In genomic region chr6:157760137-157760536, GRCh38 we compare ENCODE assay signal across 10 cellular contexts.
DNase-seq lines count a peak whose midpoint lies in the region; ATAC-seq, FAIRE-seq and TF ChIP-seq lines count a peak whose summit lies in the region.
"Had no signal": no experiment of that assay in that cellular context is flagged by ENCODE, and none has a peak within 500 bp of the region (broad histone marks: within the 10 kb centered on the region; RNA-seq: fewer than 3 reads in every experiment).

No MANE protein-coding gene starts in this region.

- 91 to 95% methylated on average over 5 to 6 of the region's 6 CpGs for WGBS in endodermal cell (ENCODE audit: insufficient coverage in 1 of 2, insufficient read length in 1 of 2), 2 experiments

- H3K4me1 ChIP-seq in endodermal cell (ENCODE audit: control insufficient read depth, insufficient read depth, low read length) (peaks cover 7% of the 10 kb centered on the region), lower lobe of right lung (peaks cover 46% of the 10 kb centered on the region)

- H3K4me3 ChIP-seq in endodermal cell (ENCODE audit: low read length), result no peak overlapping the region
- H3K4me3 ChIP-seq in lower lobe of right lung, result no peak overlapping the region

- no peaks in the 10 kb centered on the region for H3K9me3 Mint-ChIP-seq in activated CD4-positive, alpha-beta T cell treated with anti-CD3 and anti-CD28 coated beads, Interleukin-2, amount 10 ng/mL, durations not matched to agents 24 days and 14 days
- H3K9me3 Mint-ChIP-seq in activated B cell treated with CpG ODN at 0.5 μM for 24 hours, result no peaks in the 10 kb centered on the region
- peaks cover 1% of the 10 kb centered on the region for H3K9me3 Mint-ChIP-seq in endodermal cell
- H3K9me3 Mint-ChIP-seq in stimulated activated naive CD8-positive, alpha-beta T cell treated with anti-CD3 and anti-CD28 coated beads, Interleukin-15, amount 100 ng/mL, for 72 hours, result no peaks in the 10 kb centered on the region

- peak overlapping the region; percentile 71 for H3K4me3 Mint-ChIP-seq in activated CD4-positive, alpha-beta T cell treated with anti-CD3 and anti-CD28 coated beads, Interleukin-2, amount 10 ng/mL, durations not matched to agents 24 days and 14 days
- H3K4me3 Mint-ChIP-seq in activated B cell treated with CpG ODN at 0.5 μM for 24 hours (peak overlapping the region; percentile 74), endodermal cell (no peak overlapping the region)
- peak overlapping the region; percentile 83 to 86 for H3K4me3 Mint-ChIP-seq in stimulated activated naive CD8-positive, alpha-beta T cell treated with anti-CD3 and anti-CD28 coated beads, Interleukin-15, amount 100 ng/mL, for 72 hours

- no peak for TF ChIP-seq POLR2A in GM12892 (IDR thresholded peaks at IDR 0.05; ENCODE audit: low read depth, low read length)

- ATAC-seq in activated B cell treated with CpG ODN at 0.5 μM for 24 hours (ENCODE audit: low read depth) (no peak), HG03175 (IDR thresholded peaks at IDR 0.05; ENCODE audit: unreplicated experiment) (no peak), lower lobe of right lung (no peak)
- no peak for ATAC-seq in stimulated activated naive CD8-positive, alpha-beta T cell treated with anti-CD3 and anti-CD28 coated beads, Interleukin-15, amount 100 ng/mL, for 72 hours

- no peak for FAIRE-seq in GM12892 (lab: Jason Lieb, UNC)

- H3K4me1 Mint-ChIP-seq in activated CD4-positive, alpha-beta T cell treated with anti-CD3 and anti-CD28 coated beads, Interleukin-2, amount 10 ng/mL, durations not matched to agents 24 days and 14 days, result peaks cover 87% of the 10 kb centered on the region
- H3K4me1 Mint-ChIP-seq in activated B cell treated with CpG ODN at 0.5 μM for 24 hours, result peaks cover 97% of the 10 kb centered on the region
- peaks cover 45% of the 10 kb centered on the region for H3K4me1 Mint-ChIP-seq in endodermal cell
- H3K4me1 Mint-ChIP-seq in stimulated activated naive CD8-positive, alpha-beta T cell treated with anti-CD3 and anti-CD28 coated beads, Interleukin-15, amount 100 ng/mL, for 72 hours, result peaks cover 95% of the 10 kb centered on the region

- H3K27ac ChIP-seq in endodermal cell (ENCODE audit: low read depth, low read length), result no peak overlapping the region
- no peak overlapping the region for H3K27ac ChIP-seq in lower lobe of right lung

- no peaks in the 10 kb centered on the region for H3K36me3 ChIP-seq in endodermal cell (ENCODE audit: control insufficient read depth, insufficient read depth, low read length)
- H3K36me3 ChIP-seq in lower lobe of right lung, result no peaks in the 10 kb centered on the region

- TF ChIP-seq CTCF in activated B cell treated with CpG ODN at 0.5 μM for 24 hours (IDR thresholded peaks at IDR 0.05) (no peak), endodermal cell (conservative IDR thresholded peaks at IDR 0.05) (no peak), lower lobe of right lung (IDR thresholded peaks at IDR 0.05) (no peak)

- intact Hi-C loops in activated CD4-positive, alpha-beta T cell treated with anti-CD3 and anti-CD28 coated beads, Interleukin-2, amount 10 ng/mL, durations not matched to agents 24 days and 14 days (cut with micrococcal nuclease), result loop anchor here (2.0 to 5.0 kb wide), 7 partner anchors 202 to 1259 kb away; partner anchors contain the start of gene SYNJ2
- intact Hi-C loops in activated B cell treated with CpG ODN at 0.5 μM for 24 hours (cut with micrococcal nuclease) (loop anchor here (5.0 to 10.0 kb wide), 5 partner anchors 198 to 1335 kb away; partner anchors contain the start of genes GTF2H5, SERAC1 and SYNJ2), lower lobe of right lung (cut with DNase I) (no loop called here)

- H3K27me3 Mint-ChIP-seq in activated CD4-positive, alpha-beta T cell treated with anti-CD3 and anti-CD28 coated beads, Interleukin-2, amount 10 ng/mL, durations not matched to agents 24 days and 14 days, result peaks cover 6% of the 10 kb centered on the region
- no peaks in the 10 kb centered on the region for H3K27me3 Mint-ChIP-seq in activated B cell treated with CpG ODN at 0.5 μM for 24 hours
- peaks cover 5% of the 10 kb centered on the region for H3K27me3 Mint-ChIP-seq in endodermal cell (ENCODE audit: insufficient read depth)
- H3K27me3 Mint-ChIP-seq in stimulated activated naive CD8-positive, alpha-beta T cell treated with anti-CD3 and anti-CD28 coated beads, Interleukin-15, amount 100 ng/mL, for 72 hours, result no peaks in the 10 kb centered on the region

- H3K27ac Mint-ChIP-seq in activated CD4-positive, alpha-beta T cell treated with anti-CD3 and anti-CD28 coated beads, Interleukin-2, amount 10 ng/mL, durations not matched to agents 24 days and 14 days, result peak overlapping the region; percentile 96
- H3K27ac Mint-ChIP-seq in activated B cell treated with CpG ODN at 0.5 μM for 24 hours (peak overlapping the region; percentile 99), endodermal cell (no peak overlapping the region)
- H3K27ac Mint-ChIP-seq in stimulated activated naive CD8-positive, alpha-beta T cell treated with anti-CD3 and anti-CD28 coated beads, Interleukin-15, amount 100 ng/mL, for 72 hours, result peak overlapping the region; percentile 91 to 98

- POLR2A ChIA-PET in activated B cell treated with CpG ODN at 0.5 μM for 24 hours (lab: Charles Lee), result interaction anchor here (1.3 to 2.4 kb wide), 4 partner anchors 64 to 267 kb away, joined by 4 to 10 read pairs (median 7); no protein-coding TSS in a partner anchor

- no peak overlapping the region for H3K9ac ChIP-seq in endodermal cell (ENCODE audit: extremely low read depth, low read length, poor library complexity, severe bottlenecking)

- H3K27me3 ChIP-seq in endodermal cell (ENCODE audit: control insufficient read depth, insufficient read depth, low read length, poor library complexity, severe bottlenecking) (no peaks in the 10 kb centered on the region), lower lobe of right lung (ENCODE audit: low read depth) (no peaks in the 10 kb centered on the region)

- H3K9me3 ChIP-seq in endodermal cell (ENCODE audit: control insufficient read depth, low read length) (no peaks in the 10 kb centered on the region), lower lobe of right lung (no peaks in the 10 kb centered on the region)

- peak; percentile 55 for DNase-seq in activated CD4-positive, alpha-beta T cell treated with anti-CD3 and anti-CD28 coated beads, Interleukin-2, amount 10 ng/mL, durations not matched to agents 24 days and 14 days
- no peak for DNase-seq in activated CD4-positive, alpha-beta T cell treated with anti-CD3 and anti-CD28 coated beads for 48 hours
- DNase-seq in activated B cell treated with CpG ODN at 0.5 μM for 24 hours, result no peak
- peak; percentile 13 for DNase-seq in endodermal cell
- DNase-seq in stimulated activated naive CD8-positive, alpha-beta T cell treated with anti-CD3 and anti-CD28 coated beads, Interleukin-15, amount 100 ng/mL, for 72 hours, result no peak
- no peak for DNase-seq in GM12892 (ENCODE audit: insufficient read length)
- no peak for DNase-seq in lower lobe of right lung
- DNase-seq: NCI-H510A, SHP77 had no signal

- H3K36me3 Mint-ChIP-seq in activated CD4-positive, alpha-beta T cell treated with anti-CD3 and anti-CD28 coated beads, Interleukin-2, amount 10 ng/mL, durations not matched to agents 24 days and 14 days (ENCODE audit: low read depth), result no peaks in the 10 kb centered on the region
- no peaks in the 10 kb centered on the region for H3K36me3 Mint-ChIP-seq in activated B cell treated with CpG ODN at 0.5 μM for 24 hours (ENCODE audit: low read depth)
- no peaks in the 10 kb centered on the region for H3K36me3 Mint-ChIP-seq in endodermal cell (ENCODE audit: low read depth)

- CTCF ChIA-PET in activated B cell treated with CpG ODN at 0.5 μM for 24 hours (lab: Charles Lee), result interaction anchor here (14.4 kb wide), 1 partner anchor 116 kb away, joined by 250 read pairs; no protein-coding TSS in a partner anchor

Comparison
In these comparisons a context has a peak if more than half of its experiments do, and no peak if none do; other contexts are left out.
1. DNase-seq: peak in activated CD4-positive, alpha-beta T cell treated with anti-CD3 and anti-CD28 coated beads, Interleukin-2, amount 10 ng/mL, durations not matched to agents 24 days and 14 days (single experiment) and endodermal cell (single experiment); none in activated CD4-positive, alpha-beta T cell treated with anti-CD3 and anti-CD28 coated beads for 48 hours (single experiment), activated B cell treated with CpG ODN at 0.5 μM for 24 hours (single experiment), stimulated activated naive CD8-positive, alpha-beta T cell treated with anti-CD3 and anti-CD28 coated beads, Interleukin-15, amount 100 ng/mL, for 72 hours (0 of 2), GM12892 (single experiment) and lower lobe of right lung (single experiment).